ENCODE assay signal across 8 cellular contexts in the genomic region with DNA sequence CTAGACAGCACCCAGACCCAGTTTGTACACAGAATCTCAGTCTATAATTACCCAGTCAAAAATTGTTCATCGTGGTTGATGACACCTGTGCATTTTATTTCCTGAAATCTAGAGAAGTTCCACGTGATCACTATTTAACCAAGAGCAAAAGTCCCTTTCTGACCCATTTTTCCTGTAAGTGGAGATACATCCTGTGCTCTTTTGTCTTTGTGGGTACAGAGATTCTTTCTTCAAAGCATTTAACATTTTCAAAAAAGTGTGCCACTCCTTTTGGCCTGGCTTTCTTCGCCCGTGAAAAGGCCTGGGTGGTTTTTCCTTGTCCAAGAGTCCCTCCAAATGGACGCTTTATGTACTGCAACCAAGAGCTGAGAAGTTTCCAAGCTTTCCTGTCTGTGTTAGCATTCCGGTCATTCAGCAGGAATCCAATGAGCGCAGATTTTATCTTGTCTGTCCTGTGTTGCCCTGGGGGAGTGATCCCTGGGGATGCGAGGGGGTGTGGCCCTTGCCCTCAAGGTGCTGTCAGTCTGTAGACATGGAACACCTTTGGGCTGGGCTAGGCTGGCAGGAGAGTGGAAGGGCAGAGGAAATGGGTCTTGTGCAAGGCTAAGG.
DNase-seq lines count a peak whose midpoint lies in the region; ATAC-seq and TF ChIP-seq lines count a peak whose summit lies in the region.

No MANE protein-coding gene starts in this region.

- DNase-seq in COLO829 (ENCODE audit: low spot score) (peak; percentile 37), HT1080 (ENCODE audit: low read depth) (peak; percentile 69), SK-N-DZ (ENCODE audit: low spot score) (peak; percentile 68), ascending aorta (ENCODE audit: low spot score in 2 of 2) (no peak), left ventricle myocardium superior (no peak), pulmonary artery endothelial cell (ENCODE audit: low read depth, low spot score) (peak; percentile 27)

- TF ChIP-seq CTCF in ascending aorta (IDR thresholded peaks at IDR 0.05), result peak; percentile 40 to 70 (median 44)

- H3K27me3 ChIP-seq in ascending aorta, result no peaks in the 10 kb centered on the region

- no peaks in the 10 kb centered on the region for H3K9me3 ChIP-seq in ascending aorta

- no peak overlapping the region for H3K27ac ChIP-seq in ascending aorta

- intact Hi-C loops in ascending aorta (cut with DNase I), result loop anchor here (1.0 kb wide), 1 partner anchor 418 kb away; no protein-coding TSS in a partner anchor
- intact Hi-C loops in left ventricle myocardium superior (cut with micrococcal nuclease), result no loop called here

- H3K36me3 ChIP-seq in ascending aorta, result no peaks in the 10 kb centered on the region

- ATAC-seq in left ventricle myocardium superior, result peak; percentile 71
- ATAC-seq in HG03469 (IDR thresholded peaks at IDR 0.05; ENCODE audit: unreplicated experiment), result no peak
- ATAC-seq in HG02981 (IDR thresholded peaks at IDR 0.05; ENCODE audit: unreplicated experiment), result no peak

- no peaks in the 10 kb centered on the region for H3K4me1 ChIP-seq in ascending aorta

- H3K4me3 ChIP-seq in ascending aorta, result no peak overlapping the region

Comparison
In these comparisons a context has a peak if more than half of its experiments do, and no peak if none do; other contexts are left out.
1. DNase-seq: peak in COLO829 (single experiment), HT1080 (single experiment), SK-N-DZ (single experiment) and pulmonary artery endothelial cell (single experiment); none in ascending aorta (0 of 2) and left ventricle myocardium superior (single experiment).